Comparison of ENCODE assay signal across 1 cellular context in genomic region chr17:42536372-42537155, GRCh38.
TF ChIP-seq lines count a peak whose summit lies in the region.

No MANE protein-coding gene starts in this region.

TF ChIP-seq in HCT116, 20 proteins besides CTCF, POLR2A, EP300 and RAD21 (continued from another document):
- TF ChIP-seq SP1 (IDR thresholded peaks at IDR 0.05; ENCODE audit: low read depth), result no peak
- TF ChIP-seq MAX (IDR thresholded peaks at IDR 0.05), result peak; percentile 57; the same call in 1 of the 2 replicates
- TF ChIP-seq ZFX (IDR thresholded peaks at IDR 0.05), result peak; percentile 77; the same call in 1 of the 2 replicates
- TF ChIP-seq POLR2AphosphoS5 (IDR thresholded peaks at IDR 0.05; ENCODE audit: low read depth, low read length), result peak; percentile 29
- TF ChIP-seq SIN3A (IDR thresholded peaks at IDR 0.05; ENCODE audit: low read depth), result peak; percentile 52
- TF ChIP-seq TCF7L2 (IDR thresholded peaks at IDR 0.05; ENCODE audit: borderline replicate concordance, extremely low read depth, insufficient read depth, insufficient read length), result peak; percentile 28
